9 cellular contexts compared by ENCODE assay signal in genomic region chr16:2575839-2576238, GRCh38. TPM values are rescaled to one million over a fixed set of nuclear protein-coding genes. Genes with fewer than 3 reads are reported as not detected.
"Had no signal": no experiment of that assay in that cellular context is flagged by ENCODE, and none has a peak within 500 bp of the region (broad histone marks: within the 10 kb centered on the region; RNA-seq: fewer than 3 reads in every experiment).

No MANE protein-coding gene starts in this region.

RNA-seq across cellular contexts. Expression of gene CEMP1, which starts 44.6 kb away (rescaled TPM):
- total RNA-seq: heart right ventricle, hepatocyte, kidney epithelial cell, left cardiac atrium, left ventricle myocardium inferior, left ventricle myocardium superior, mesenteric fat pad had no signal
- polyA plus RNA-seq: keratinocyte, mammary epithelial cell had no signal
